14 cellular contexts compared by ENCODE assay signal in genomic region chr9:126637002-126637849, GRCh38. TPM values are rescaled to one million over a fixed set of nuclear protein-coding genes. Genes with fewer than 3 reads are reported as not detected.
DNase-seq lines count a peak whose midpoint lies in the region; ATAC-seq and TF ChIP-seq lines count a peak whose summit lies in the region.
"Had no signal": no experiment of that assay in that cellular context is flagged by ENCODE, and none has a peak within 500 bp of the region (broad histone marks: within the 10 kb centered on the region; RNA-seq: fewer than 3 reads in every experiment).

No MANE protein-coding gene starts in this region.

- no peak for TF ChIP-seq POLR2A in erythroblast (IDR thresholded peaks at IDR 0.05; ENCODE audit: low read length)

- peak; percentile 21 for ATAC-seq in activated naive CD8-positive, alpha-beta T cell treated with anti-CD3 and anti-CD28 coated beads, Interleukin-2, amount 10 ng/mL, durations not matched to agents 7 days and 5 days (ENCODE audit: low read depth)
- no peak for ATAC-seq in HG03280 (IDR thresholded peaks at IDR 0.05; ENCODE audit: unreplicated experiment)
- ATAC-seq: PC-3, SK-N-SH treated with all-trans-retinoic acid at 6 μM for 48 hours had no signal

- no peak overlapping the region for H3K27ac Mint-ChIP-seq in activated naive CD8-positive, alpha-beta T cell treated with anti-CD3 and anti-CD28 coated beads, Interleukin-2, amount 10 ng/mL, durations not matched to agents 7 days and 5 days
- H3K27ac Mint-ChIP-seq in activated naive CD8-positive, alpha-beta T cell treated with anti-CD3 and anti-CD28 coated beads for 36 hours: no peak overlapping the region
- peak overlapping the region; percentile 87 to 99 (median 91) for H3K27ac Mint-ChIP-seq in immature natural killer cell
- H3K27ac Mint-ChIP-seq in type B pancreatic cell: peak overlapping the region; percentile 41
- H3K27ac Mint-ChIP-seq in chondrocyte (ENCODE audit: unreplicated experiment): no peak overlapping the region

- DNase-seq in activated naive CD8-positive, alpha-beta T cell treated with anti-CD3 and anti-CD28 coated beads, Interleukin-2, amount 10 ng/mL, durations not matched to agents 7 days and 5 days: no peak
- no peak for DNase-seq in activated naive CD8-positive, alpha-beta T cell treated with anti-CD3 and anti-CD28 coated beads for 36 hours
- DNase-seq in T-helper 9 cell (peak; percentile 25), immature natural killer cell (peak; percentile 97 to 98 (median 98)), type B pancreatic cell (ENCODE audit: extremely low spot score, unreplicated experiment) (no peak), chondrocyte (ENCODE audit: low spot score) (no peak), erythroblast (lab: John Stamatoyannopoulos, UW) (no peak)
- DNase-seq: activated T-cell treated with anti-CD3 and anti-CD28 coated beads, Interleukin-2, amount 50 U/mL, for 1 hour; MV-4-11; NCI-H2227 treated with DMSO at 0.1 percent for 48 hours; PC-3 had no signal

- H3K4me1 Mint-ChIP-seq in activated naive CD8-positive, alpha-beta T cell treated with anti-CD3 and anti-CD28 coated beads, Interleukin-2, amount 10 ng/mL, durations not matched to agents 7 days and 5 days: peaks cover 3% of the 10 kb centered on the region
- peaks cover 2% of the 10 kb centered on the region for H3K4me1 Mint-ChIP-seq in activated naive CD8-positive, alpha-beta T cell treated with anti-CD3 and anti-CD28 coated beads for 36 hours
- peaks cover 43 to 49% of the 10 kb centered on the region in 2 donors for H3K4me1 Mint-ChIP-seq in immature natural killer cell
- peaks cover 32% of the 10 kb centered on the region for H3K4me1 Mint-ChIP-seq in type B pancreatic cell (ENCODE audit: unreplicated experiment)
- peaks cover 4% of the 10 kb centered on the region for H3K4me1 Mint-ChIP-seq in chondrocyte (ENCODE audit: low read depth)

- no peaks in the 10 kb centered on the region for H3K9me3 Mint-ChIP-seq in activated naive CD8-positive, alpha-beta T cell treated with anti-CD3 and anti-CD28 coated beads, Interleukin-2, amount 10 ng/mL, durations not matched to agents 7 days and 5 days
- H3K9me3 Mint-ChIP-seq in activated naive CD8-positive, alpha-beta T cell treated with anti-CD3 and anti-CD28 coated beads for 36 hours: no peaks in the 10 kb centered on the region
- H3K9me3 Mint-ChIP-seq in immature natural killer cell (peaks cover 0 to 4% (median 0%) of the 10 kb centered on the region in 6 donors), type B pancreatic cell (no peaks in the 10 kb centered on the region), chondrocyte (ENCODE audit: low read depth) (no peaks in the 10 kb centered on the region)

- no peaks in the 10 kb centered on the region for H3K36me3 Mint-ChIP-seq in activated naive CD8-positive, alpha-beta T cell treated with anti-CD3 and anti-CD28 coated beads, Interleukin-2, amount 10 ng/mL, durations not matched to agents 7 days and 5 days
- no peaks in the 10 kb centered on the region for H3K36me3 Mint-ChIP-seq in activated naive CD8-positive, alpha-beta T cell treated with anti-CD3 and anti-CD28 coated beads for 36 hours
- H3K36me3 Mint-ChIP-seq in immature natural killer cell: no peaks in the 10 kb centered on the region
- H3K36me3 Mint-ChIP-seq in type B pancreatic cell: no peaks in the 10 kb centered on the region
- peaks cover 1% of the 10 kb centered on the region for H3K36me3 Mint-ChIP-seq in chondrocyte (ENCODE audit: low read depth)

- TF ChIP-seq CTCF in type B pancreatic cell (conservative IDR thresholded peaks at IDR 0.05): no peak
- no peak for TF ChIP-seq CTCF in chondrocyte (IDR thresholded peaks at IDR 0.05)

- POLR2A ChIA-PET in activated naive CD8-positive, alpha-beta T cell treated with anti-CD3 and anti-CD28 coated beads, Interleukin-2, amount 10 ng/mL, durations not matched to agents 7 days and 5 days (lab: Charles Lee): no interaction called here

- peaks cover 46% of the 10 kb centered on the region for H3K27me3 Mint-ChIP-seq in activated naive CD8-positive, alpha-beta T cell treated with anti-CD3 and anti-CD28 coated beads, Interleukin-2, amount 10 ng/mL, durations not matched to agents 7 days and 5 days
- H3K27me3 Mint-ChIP-seq in activated naive CD8-positive, alpha-beta T cell treated with anti-CD3 and anti-CD28 coated beads for 36 hours: peaks cover 71% of the 10 kb centered on the region
- H3K27me3 Mint-ChIP-seq in immature natural killer cell (ENCODE audit: low read depth in 3 of 3) (peaks cover 14 to 35% (median 23%) of the 10 kb centered on the region in 3 donors), type B pancreatic cell (peaks cover 48% of the 10 kb centered on the region), chondrocyte (ENCODE audit: low read depth) (peaks cover 56% of the 10 kb centered on the region)

- no peak overlapping the region for H3K4me3 Mint-ChIP-seq in activated naive CD8-positive, alpha-beta T cell treated with anti-CD3 and anti-CD28 coated beads, Interleukin-2, amount 10 ng/mL, durations not matched to agents 7 days and 5 days
- H3K4me3 Mint-ChIP-seq in activated naive CD8-positive, alpha-beta T cell treated with anti-CD3 and anti-CD28 coated beads for 36 hours: no peak overlapping the region
- H3K4me3 Mint-ChIP-seq in immature natural killer cell: peak overlapping the region; percentile 67 to 79 (median 74)
- peak overlapping the region; percentile 73 for H3K4me3 Mint-ChIP-seq in type B pancreatic cell
- no peak overlapping the region for H3K4me3 Mint-ChIP-seq in chondrocyte (ENCODE audit: unreplicated experiment)

RNA-seq across cellular contexts. Expression of gene LMX1B, which starts 23.5 kb away (rescaled TPM):
- total RNA-seq in activated naive CD8-positive, alpha-beta T cell treated with anti-CD3 and anti-CD28 coated beads, Interleukin-2, amount 10 ng/mL, durations not matched to agents 7 days and 5 days: not detected
- not detected for total RNA-seq in activated naive CD8-positive, alpha-beta T cell treated with anti-CD3 and anti-CD28 coated beads for 36 hours
- polyA plus RNA-seq in immature natural killer cell: not detected
- total RNA-seq in type B pancreatic cell (ENCODE audit: low replicate concordance) (13.6 and 33.6 TPM in 2 replicates), chondrocyte (0.17 TPM in 1 of 3 replicates, not detected in the others)
- total RNA-seq: thoracic aorta had no signal

Comparison
In these comparisons a context has a peak if more than half of its experiments do, and no peak if none do; other contexts are left out.
1. DNase-seq: peak in T-helper 9 cell (single experiment) and immature natural killer cell (3 of 3); none in activated naive CD8-positive, alpha-beta T cell treated with anti-CD3 and anti-CD28 coated beads, Interleukin-2, amount 10 ng/mL, durations not matched to agents 7 days and 5 days (single experiment), activated naive CD8-positive, alpha-beta T cell treated with anti-CD3 and anti-CD28 coated beads for 36 hours (single experiment), type B pancreatic cell (single experiment), chondrocyte (single experiment) and erythroblast (0 of 2).
2. H3K27ac Mint-ChIP-seq: peak in immature natural killer cell (6 of 6) and type B pancreatic cell (single experiment); none in activated naive CD8-positive, alpha-beta T cell treated with anti-CD3 and anti-CD28 coated beads, Interleukin-2, amount 10 ng/mL, durations not matched to agents 7 days and 5 days (single experiment), activated naive CD8-positive, alpha-beta T cell treated with anti-CD3 and anti-CD28 coated beads for 36 hours (single experiment) and chondrocyte (single experiment).
3. H3K4me3 Mint-ChIP-seq: peak in immature natural killer cell (5 of 5) and type B pancreatic cell (single experiment); none in activated naive CD8-positive, alpha-beta T cell treated with anti-CD3 and anti-CD28 coated beads, Interleukin-2, amount 10 ng/mL, durations not matched to agents 7 days and 5 days (single experiment), activated naive CD8-positive, alpha-beta T cell treated with anti-CD3 and anti-CD28 coated beads for 36 hours (single experiment) and chondrocyte (single experiment).
4. RNA of gene LMX1B, which starts 23.5 kb away (total RNA-seq): 13.6 to 33.6 TPM in type B pancreatic cell; not detected in activated naive CD8-positive, alpha-beta T cell treated with anti-CD3 and anti-CD28 coated beads, Interleukin-2, amount 10 ng/mL, durations not matched to agents 7 days and 5 days, not detected in activated naive CD8-positive, alpha-beta T cell treated with anti-CD3 and anti-CD28 coated beads for 36 hours and 0.17 TPM in chondrocyte; every median in the first group is over 10 times any median in the second.